7 cellular contexts compared by ENCODE assay signal in the genomic region with DNA sequence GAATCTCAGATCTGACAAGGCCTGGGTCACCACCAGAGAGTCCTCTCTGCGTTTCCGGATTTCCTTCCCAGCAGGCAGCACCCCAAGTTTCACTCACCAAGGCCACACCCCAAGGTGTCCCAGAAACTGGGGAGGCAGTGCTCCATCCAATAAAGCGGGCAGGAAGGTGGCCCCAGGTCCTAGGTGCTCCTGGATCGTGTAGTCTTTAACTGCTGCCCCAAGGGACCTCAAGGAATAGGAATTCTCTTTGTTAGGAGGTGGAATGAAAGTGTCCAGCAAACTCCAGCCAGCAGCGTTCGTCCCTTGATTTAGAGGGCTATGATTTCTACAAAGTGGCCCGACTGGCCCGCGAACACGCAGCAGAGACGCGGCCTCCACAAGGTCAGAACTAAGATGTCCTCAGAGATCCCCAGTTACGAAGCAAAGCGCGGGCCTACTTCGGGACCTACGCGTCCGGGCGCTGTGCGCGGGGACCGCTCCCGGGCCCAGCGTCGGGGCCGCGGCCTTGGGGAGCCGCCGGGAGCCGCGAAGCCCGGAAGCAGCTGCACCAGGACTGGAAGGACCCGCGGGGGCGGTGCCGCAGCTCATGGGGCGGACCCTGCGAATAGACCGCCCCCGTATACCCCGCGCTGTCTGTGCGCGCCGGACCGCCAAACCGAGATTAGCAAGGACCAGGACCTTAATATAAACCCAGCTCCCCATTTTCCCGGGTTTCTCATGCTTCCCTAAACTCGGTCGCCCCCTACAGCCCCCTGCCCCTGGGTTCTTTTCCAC. TPM values are rescaled to one million over a fixed set of nuclear protein-coding genes. Genes with fewer than 3 reads are reported as not detected.
A peak's percentile ranks its signal among the peaks of the same experiment; 100 is the strongest.
DNase-seq lines count a peak whose midpoint lies in the region; ATAC-seq, FAIRE-seq and TF ChIP-seq lines count a peak whose summit lies in the region.

A gene with protein sequence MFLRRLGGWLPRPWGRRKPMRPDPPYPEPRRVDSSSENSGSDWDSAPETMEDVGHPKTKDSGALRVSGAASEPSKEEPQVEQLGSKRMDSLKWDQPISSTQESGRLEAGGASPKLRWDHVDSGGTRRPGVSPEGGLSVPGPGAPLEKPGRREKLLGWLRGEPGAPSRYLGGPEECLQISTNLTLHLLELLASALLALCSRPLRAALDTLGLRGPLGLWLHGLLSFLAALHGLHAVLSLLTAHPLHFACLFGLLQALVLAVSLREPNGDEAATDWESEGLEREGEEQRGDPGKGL (minus strand): TSS at position 555 of the 774 bp plus-strand sequence. CDS start 831 bp downstream, outside the sequence.

- H3K27me3 ChIP-seq in lung (ENCODE audit: control insufficient read depth, insufficient read depth): no peaks in the 10 kb centered on the region

- H3K9me3 ChIP-seq in lung (ENCODE audit: control insufficient read depth in 2 of 2, insufficient read depth in 1 of 2, low read length in 1 of 2): no peaks in the 10 kb centered on the region

- TF ChIP-seq CTCF in lung (IDR thresholded peaks at IDR 0.05; ENCODE audit: control extremely low read depth, extremely low read depth): no peak

- H3K36me3 Mint-ChIP-seq in activated CD8-positive, alpha-beta T cell treated with anti-CD3 and anti-CD28 coated beads, Interleukin-2, amount 10 ng/mL, durations not matched to agents 7 days and 5 days (ENCODE audit: low read depth): peaks cover 84% of the 10 kb centered on the region

- H3K27ac ChIP-seq in lung (ENCODE audit: low read depth in 1 of 2, low read length in 1 of 2): peak within 1 kb of the TSS; percentile 85 to 95

- H3K9me3 Mint-ChIP-seq in activated CD8-positive, alpha-beta T cell treated with anti-CD3 and anti-CD28 coated beads, Interleukin-2, amount 10 ng/mL, durations not matched to agents 7 days and 5 days (ENCODE audit: insufficient read depth): no peaks in the 10 kb centered on the region

- peak; percentile 58 for DNase-seq in GM18507 (ENCODE audit: extremely low spot score, insufficient read length, low read depth)
- peak; percentile 53 for DNase-seq in NCI-H82 treated with DMSO at 0.1 percent for 48 hours (lab: John Stamatoyannopoulos, UW; ENCODE audit: unreplicated experiment)
- DNase-seq in activated CD8-positive, alpha-beta T cell treated with anti-CD3 and anti-CD28 coated beads, Interleukin-2, amount 10 ng/mL, durations not matched to agents 7 days and 5 days: peak; percentile 85
- DNase-seq in effector CD4-positive, alpha-beta T cell: peak; percentile 68
- peak; percentile 81 for DNase-seq in lung (ENCODE audit: low spot score)
- peak; percentile 57 to 65 (median 60) for DNase-seq in stimulated activated CD4-positive, alpha-beta T cell treated with anti-CD3 and anti-CD28 coated beads, TNF-alpha, amount 100 ng/mL, for 4 hours (ENCODE audit: low read depth in 3 of 3)

- H3K4me1 ChIP-seq in lung (ENCODE audit: control insufficient read depth in 2 of 2, insufficient read depth in 2 of 2, low read length in 2 of 2): peaks cover 7 to 23% of the 10 kb centered on the region in 2 donors

- peak; percentile 73 for FAIRE-seq in GM18507 (lab: Jason Lieb, UNC)

- H3K4me3 ChIP-seq in lung: peak within 1 kb of the TSS; percentile 79

- H3K4me1 Mint-ChIP-seq in activated CD8-positive, alpha-beta T cell treated with anti-CD3 and anti-CD28 coated beads, Interleukin-2, amount 10 ng/mL, durations not matched to agents 7 days and 5 days (ENCODE audit: low read depth): peaks cover 87% of the 10 kb centered on the region

- no peaks in the 10 kb centered on the region for H3K27me3 Mint-ChIP-seq in activated CD8-positive, alpha-beta T cell treated with anti-CD3 and anti-CD28 coated beads, Interleukin-2, amount 10 ng/mL, durations not matched to agents 7 days and 5 days (ENCODE audit: low read depth)

- 0% methylated on average over 43 to 51 of the region's 51 CpGs for WGBS in lung, 2 donors

- peak within 1 kb of the TSS; percentile 88 for H3K27ac Mint-ChIP-seq in activated CD8-positive, alpha-beta T cell treated with anti-CD3 and anti-CD28 coated beads, Interleukin-2, amount 10 ng/mL, durations not matched to agents 7 days and 5 days

- peak within 1 kb of the TSS; percentile 91 for H3K4me3 Mint-ChIP-seq in activated CD8-positive, alpha-beta T cell treated with anti-CD3 and anti-CD28 coated beads, Interleukin-2, amount 10 ng/mL, durations not matched to agents 7 days and 5 days

- ATAC-seq in HG03460 (IDR thresholded peaks at IDR 0.05; ENCODE audit: unreplicated experiment) (peak; percentile 36), lung (ENCODE audit: insufficient read depth, low FRiP score) (peak; percentile 84)
- peak; percentile 74 for ATAC-seq in activated CD8-positive, alpha-beta T cell treated with anti-CD3 and anti-CD28 coated beads, Interleukin-2, amount 10 ng/mL, durations not matched to agents 7 days and 5 days

- H3K36me3 ChIP-seq in lung (ENCODE audit: control insufficient read depth in 2 of 2, insufficient read depth in 2 of 2, low read length in 2 of 2): peaks cover 3 to 29% of the 10 kb centered on the region in 2 donors

- CTCF ChIA-PET in activated CD8-positive, alpha-beta T cell treated with anti-CD3 and anti-CD28 coated beads, Interleukin-2, amount 10 ng/mL, durations not matched to agents 7 days and 5 days (lab: Charles Lee): interaction anchor here (0.8 to 2.6 kb wide), 5 partner anchors 7 to 79 kb away, joined by 3 to 6 read pairs (median 4); a partner anchor contains a TSS

- POLR2A ChIA-PET in activated CD8-positive, alpha-beta T cell treated with anti-CD3 and anti-CD28 coated beads, Interleukin-2, amount 10 ng/mL, durations not matched to agents 7 days and 5 days (lab: Charles Lee): interaction anchor here (0.6 to 2.6 kb wide), 13 partner anchors 8 to 959 kb away, joined by 3 to 34 read pairs (median 3); a partner anchor contains a TSS

RNA-seq across cellular contexts. Expression of the gene that starts here (rescaled TPM):
- total RNA-seq in activated CD8-positive, alpha-beta T cell treated with anti-CD3 and anti-CD28 coated beads, Interleukin-2, amount 10 ng/mL, durations not matched to agents 7 days and 5 days: 10 to 100 TPM; 22.5 to 23.8 TPM
- total RNA-seq in lung: 10 to 100 TPM; 18.9 to 26.8 TPM
- 10 to 100 TPM; 23.5 to 24.5 TPM for polyA plus RNA-seq in lung

Comparison
In these comparisons a context has a peak if more than half of its experiments do, and no peak if none do; other contexts are left out.
1. Peak in every context shown above with its lines: DNase-seq, ATAC-seq, H3K4me3 ChIP-seq and H3K27ac ChIP-seq.